Comparison of ENCODE assay signal across 8 cellular contexts in the genomic region with DNA sequence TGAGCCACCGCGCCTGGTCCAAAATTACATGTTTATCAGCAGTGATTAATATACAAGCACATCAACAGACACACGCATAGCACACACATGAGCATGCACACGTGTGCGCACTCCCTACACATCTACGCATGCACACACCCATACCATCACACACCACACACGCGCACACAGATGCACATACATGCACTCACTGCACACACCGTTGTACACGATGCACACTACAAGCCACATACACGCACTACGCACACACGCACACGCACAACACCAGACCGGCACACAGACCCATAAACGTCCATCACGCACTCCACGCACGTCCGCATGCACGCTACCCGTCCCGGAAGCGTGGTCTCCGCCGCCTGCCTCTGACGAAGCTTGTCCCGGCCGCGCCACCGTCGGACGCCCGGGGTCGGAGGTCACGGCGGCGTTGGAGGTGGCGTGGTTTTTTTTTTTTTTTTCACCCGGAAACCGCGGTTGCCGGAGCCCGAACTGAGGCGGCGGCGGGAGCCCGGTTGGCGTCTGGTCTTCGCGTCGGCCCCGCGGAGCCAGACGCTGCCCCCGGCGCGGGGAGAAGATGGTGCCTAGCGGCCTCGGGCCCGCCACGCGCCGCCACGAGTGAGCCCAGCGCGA. TPM values are rescaled to one million over a fixed set of nuclear protein-coding genes. Genes with fewer than 3 reads are reported as not detected.
A peak's percentile ranks its signal among the peaks of the same experiment; 100 is the strongest.
DNase-seq lines count a peak whose midpoint lies in the region; ATAC-seq and TF ChIP-seq lines count a peak whose summit lies in the region.

A gene with protein sequence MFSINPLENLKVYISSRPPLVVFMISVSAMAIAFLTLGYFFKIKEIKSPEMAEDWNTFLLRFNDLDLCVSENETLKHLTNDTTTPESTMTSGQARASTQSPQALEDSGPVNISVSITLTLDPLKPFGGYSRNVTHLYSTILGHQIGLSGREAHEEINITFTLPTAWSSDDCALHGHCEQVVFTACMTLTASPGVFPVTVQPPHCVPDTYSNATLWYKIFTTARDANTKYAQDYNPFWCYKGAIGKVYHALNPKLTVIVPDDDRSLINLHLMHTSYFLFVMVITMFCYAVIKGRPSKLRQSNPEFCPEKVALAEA (plus strand): TSS at position 457 of the 627 bp plus-strand sequence. CDS start 20,641 bp downstream, outside the sequence.

- peak within 1 kb of the TSS; percentile 97 for H3K27ac Mint-ChIP-seq in CD8-positive, alpha-beta T cell

- no peak for TF ChIP-seq CTCF in CD8-positive, alpha-beta T cell (IDR thresholded peaks at IDR 0.05)

- H3K27me3 Mint-ChIP-seq in CD8-positive, alpha-beta T cell (ENCODE audit: low read depth), result no peaks in the 10 kb centered on the region

- H3K9me3 Mint-ChIP-seq in CD8-positive, alpha-beta T cell, result no peaks in the 10 kb centered on the region

- H3K27ac ChIP-seq in CD8-positive, alpha-beta T cell (ENCODE audit: low read depth, low read length), result peak within 1 kb of the TSS; percentile 75
- peak within 1 kb of the TSS; percentile 79 for H3K27ac ChIP-seq in effector memory CD4-positive, alpha-beta T cell (ENCODE audit: insufficient read depth, low read length, poor library complexity, severe bottlenecking)

- H3K4me3 Mint-ChIP-seq in CD8-positive, alpha-beta T cell, result peak within 1 kb of the TSS; percentile 98

- H3K27me3 ChIP-seq in CD8-positive, alpha-beta T cell (ENCODE audit: insufficient read depth, low read length), result no peaks in the 10 kb centered on the region
- no peaks in the 10 kb centered on the region for H3K27me3 ChIP-seq in effector memory CD4-positive, alpha-beta T cell (replicated peaks; ENCODE audit: control insufficient read depth, insufficient read depth, low read length, poor library complexity, severe bottlenecking)

- H3K36me3 Mint-ChIP-seq in CD8-positive, alpha-beta T cell, result peaks cover 27% of the 10 kb centered on the region

- ATAC-seq in CD8-positive, alpha-beta T cell, result peak; percentile 90
- ATAC-seq in GM19455 (IDR thresholded peaks at IDR 0.05; ENCODE audit: unreplicated experiment), result peak; percentile 79

- peaks cover 37% of the 10 kb centered on the region for H3K4me1 Mint-ChIP-seq in CD8-positive, alpha-beta T cell (ENCODE audit: low read depth)

- peaks cover 20% of the 10 kb centered on the region for H3K4me1 ChIP-seq in CD8-positive, alpha-beta T cell (ENCODE audit: insufficient read depth, low read length)
- peaks cover 15% of the 10 kb centered on the region for H3K4me1 ChIP-seq in effector memory CD4-positive, alpha-beta T cell (ENCODE audit: control insufficient read depth, insufficient read depth, low read length, poor library complexity, severe bottlenecking)

- POLR2A ChIA-PET in CD8-positive, alpha-beta T cell (lab: Charles Lee), result interaction anchor here (0.6 to 3.4 kb wide), 8 partner anchors 19 to 381 kb away, joined by 3 to 31 read pairs (median 4); a partner anchor contains a TSS

- no peaks in the 10 kb centered on the region for H3K36me3 ChIP-seq in CD8-positive, alpha-beta T cell (ENCODE audit: insufficient read depth, low read length)
- H3K36me3 ChIP-seq in effector memory CD4-positive, alpha-beta T cell (ENCODE audit: control insufficient read depth, insufficient read depth, low read length), result peaks cover 5% of the 10 kb centered on the region

- peak within 1 kb of the TSS; percentile 83 for H3K4me3 ChIP-seq in CD8-positive, alpha-beta T cell (ENCODE audit: low read depth, low read length)
- H3K4me3 ChIP-seq in effector memory CD4-positive, alpha-beta T cell (ENCODE audit: insufficient read depth, low read depth, low read length, poor library complexity, severe bottlenecking), result peak within 1 kb of the TSS; percentile 88

- peak; percentile 84 to 96 (median 90) for DNase-seq in CD8-positive, alpha-beta T cell
- DNase-seq in HPDE6-E6E7 (ENCODE audit: extremely low spot score), result peak; percentile 45
- DNase-seq in NK-92 (lab: John Stamatoyannopoulos, UW; ENCODE audit: unreplicated experiment), result peak; percentile 48
- peak; percentile 82 for DNase-seq in activated CD8-positive, alpha-beta memory T cell treated with anti-CD3 and anti-CD28 coated beads for 4 hours (ENCODE audit: low read depth in 2 of 2)
- DNase-seq in effector memory CD4-positive, alpha-beta T cell, result peak; percentile 83 to 87 (median 86)
- DNase-seq in medulla oblongata (ENCODE audit: extremely low spot score), result peak; percentile 86
- peak; percentile 85 to 91 (median 91) for DNase-seq in stimulated activated CD4-positive, alpha-beta T cell treated with anti-CD3 and anti-CD28 coated beads, TNF-alpha, amount 100 ng/mL, for 48 hours (ENCODE audit: low read depth in 3 of 3)

- CTCF ChIA-PET in CD8-positive, alpha-beta T cell (lab: Charles Lee), result interaction anchor here (0.8 to 1.5 kb wide), 2 partner anchors 36 to 74 kb away, joined by 4 to 5 read pairs; a partner anchor contains a TSS

- H3K9me3 ChIP-seq in CD8-positive, alpha-beta T cell (ENCODE audit: low read length), result no peaks in the 10 kb centered on the region
- no peaks in the 10 kb centered on the region for H3K9me3 ChIP-seq in effector memory CD4-positive, alpha-beta T cell (ENCODE audit: control insufficient read depth, low read length)

- intact Hi-C loops in CD8-positive, alpha-beta T cell (cut with DNase I, micrococcal nuclease), result loop anchor here (1.0 to 10.0 kb wide), 16 partner anchors 75 to 1916 kb away; a partner anchor contains a TSS

RNA-seq across cellular contexts. Expression of the gene that starts here (rescaled TPM):
- 10 to 100 TPM; 67.2 to 72.1 TPM for total RNA-seq in CD8-positive, alpha-beta T cell

Comparison
In these comparisons a context has a peak if more than half of its experiments do, and no peak if none do; other contexts are left out.
1. Peak in every context shown above with its lines: DNase-seq, ATAC-seq, H3K4me3 ChIP-seq and H3K27ac ChIP-seq.